9 cellular contexts compared by ENCODE assay signal in genomic region chr2:191218292-191218898, GRCh38. TPM values are rescaled to one million over a fixed set of nuclear protein-coding genes. Genes with fewer than 3 reads are reported as not detected.
DNase-seq lines count a peak whose midpoint lies in the region; ATAC-seq, FAIRE-seq and TF ChIP-seq lines count a peak whose summit lies in the region.
"Had no signal": no experiment of that assay in that cellular context is flagged by ENCODE, and none has a peak within 500 bp of the region (broad histone marks: within the 10 kb centered on the region; RNA-seq: fewer than 3 reads in every experiment).

No MANE protein-coding gene starts in this region.

- no peaks in the 10 kb centered on the region for H3K9me3 Mint-ChIP-seq in nephron

- H3K36me3 Mint-ChIP-seq in nephron (ENCODE audit: low read depth) = peaks cover 1% of the 10 kb centered on the region

- H3K4me3 ChIP-seq in H7 (ENCODE audit: insufficient read depth, low read depth, low read length) = no peak overlapping the region
- no peak overlapping the region for H3K4me3 ChIP-seq in WI38 (ENCODE audit: low read depth, low read length)
- no peak overlapping the region for H3K4me3 ChIP-seq in fibroblast of lung (replicated peaks in 1 of 4; ENCODE audit: control extremely low read depth in 1 of 4, insufficient read depth in 1 of 4, low read depth in 3 of 4, low read length in 4 of 4)

- H3K4me1 Mint-ChIP-seq in nephron = peaks cover 9% of the 10 kb centered on the region

- no peaks in the 10 kb centered on the region for H3K79me2 ChIP-seq in fibroblast of lung (ENCODE audit: control insufficient read depth, insufficient read depth, low read length)

- H3K36me3 ChIP-seq in H7 (replicated peaks; ENCODE audit: control insufficient read depth, insufficient read depth, low read length) (no peaks in the 10 kb centered on the region), fibroblast of lung (ENCODE audit: control insufficient read depth, insufficient read depth, low read length) (no peaks in the 10 kb centered on the region)

- H3K27me3 ChIP-seq in H7 (ENCODE audit: control insufficient read depth, insufficient read depth, low read length) = no peaks in the 10 kb centered on the region
- H3K27me3 ChIP-seq in fibroblast of lung (ENCODE audit: control insufficient read depth, insufficient read depth, low read length) = no peaks in the 10 kb centered on the region

- no peaks in the 10 kb centered on the region for H4K20me1 ChIP-seq in fibroblast of lung (ENCODE audit: control insufficient read depth, extremely low read depth, insufficient read depth, low read length)

- TF ChIP-seq CTCF in WI38 (IDR thresholded peaks at IDR 0.05; ENCODE audit: low read depth, low read length) = peak; percentile 52
- TF ChIP-seq CTCF in fibroblast of lung (conservative IDR thresholded peaks at IDR 0.05 in 1 of 2, IDR thresholded peaks at IDR 0.05 in 1 of 2; ENCODE audit: low read depth in 1 of 2, low read length in 2 of 2) = peak; percentile 63 to 76
- peak; percentile 67 to 78 (median 69) for TF ChIP-seq CTCF in nephron (IDR thresholded peaks at IDR 0.05; ENCODE audit: unreplicated experiment in 3 of 3)

- H3K27ac Mint-ChIP-seq in nephron = peak overlapping the region in 1 of 3 experiments; percentile 47
- H3K27ac Mint-ChIP-seq: activated naive CD4-positive, alpha-beta T cell treated with anti-CD3 and anti-CD28 coated beads, Interleukin-2, amount 50 U/mL, for 24 hours had no signal

- H2AFZ ChIP-seq in fibroblast of lung (ENCODE audit: low read length) = no peak overlapping the region

- peaks cover 3% of the 10 kb centered on the region for H3K4me1 ChIP-seq in fibroblast of lung (ENCODE audit: control insufficient read depth, extremely low read depth, insufficient read depth, low read length)

- peak overlapping the region; percentile 19 for H3K4me2 ChIP-seq in fibroblast of lung (ENCODE audit: extremely low read depth, insufficient read depth, low read length)

- no peak overlapping the region for H3K9ac ChIP-seq in fibroblast of lung (ENCODE audit: insufficient read depth, low read length)

- H3K27me3 Mint-ChIP-seq in nephron (ENCODE audit: low read depth) = no peaks in the 10 kb centered on the region
- H3K27me3 Mint-ChIP-seq: activated naive CD4-positive, alpha-beta T cell treated with anti-CD3 and anti-CD28 coated beads, Interleukin-2, amount 50 U/mL, for 24 hours had no signal

- ATAC-seq in GM21825 (IDR thresholded peaks at IDR 0.05; ENCODE audit: unreplicated experiment) = no peak
- no peak for ATAC-seq in HG02571 (IDR thresholded peaks at IDR 0.05; ENCODE audit: unreplicated experiment)

- H3K4me3 Mint-ChIP-seq in nephron = no peak overlapping the region
- H3K4me3 Mint-ChIP-seq: activated naive CD4-positive, alpha-beta T cell treated with anti-CD3 and anti-CD28 coated beads, Interleukin-2, amount 50 U/mL, for 24 hours had no signal

- FAIRE-seq in G401.6 (lab: Jason Lieb, UNC) = peak; percentile 40

- H3K27ac ChIP-seq in fibroblast of lung (ENCODE audit: insufficient read depth, low read length) = no peak overlapping the region

- H3K9me3 ChIP-seq in fibroblast of lung (ENCODE audit: control insufficient read depth, insufficient read depth, low read depth, low read length) = no peaks in the 10 kb centered on the region

- peak; percentile 21 for DNase-seq in H7
- peak; percentile 4 for DNase-seq in NCI-H146 treated with DMSO at 0.1 percent for 48 hours (lab: John Stamatoyannopoulos, UW; ENCODE audit: unreplicated experiment)
- peak; percentile 81 to 83 for DNase-seq in fibroblast of lung (ENCODE audit: low read depth in 2 of 2)

RNA-seq across cellular contexts. Expression of gene MYO1B, which starts 26.8 kb away (rescaled TPM):
- 47.4 and 55.8 TPM in 2 replicates for total RNA-seq in H7 (2014; rRNA removed; shearing (Covaris generic))
- 113 and 151 TPM in 2 replicates for total RNA-seq in fibroblast of lung
- 91.0 and 194 TPM in 2 replicates for polyA plus RNA-seq in fibroblast of lung
- 62.6 and 130 TPM in 2 replicates for polyA plus RNA-seq in fibroblast of lung (2012)
- polyA minus RNA-seq in fibroblast of lung (ENCODE audit: low replicate concordance) = 51.0 and 65.5 TPM in 2 replicates

Comparison
In these comparisons a context has a peak if more than half of its experiments do, and no peak if none do; other contexts are left out.
1. DNase-seq: peak in every context shown above with its lines; median percentile 82 in fibroblast of lung; 21 in H7; 4 in NCI-H146 treated with DMSO at 0.1 percent for 48 hours.